ENCODE assay signal across 24 cellular contexts in genomic region chr1:48930011-48930410, GRCh38.
"Had no signal": no experiment of that assay in that cellular context is flagged by ENCODE, and none has a peak within 500 bp of the region (broad histone marks: within the 10 kb centered on the region; RNA-seq: fewer than 3 reads in every experiment).

No MANE protein-coding gene starts in this region.

- H3K4me1 ChIP-seq: left ventricle myocardium inferior, neural progenitor cell, parathyroid adenoma, psoas muscle, tibial nerve, uterus had no signal

- H3K9me3 ChIP-seq: left ventricle myocardium inferior, neutrophil, psoas muscle, tibial nerve, uterus had no signal

- DNase-seq: islet precursor cell; left ventricle myocardium inferior; mesendoderm; naive B cell; natural killer cell; nephron progenitor cell; occipital lobe; psoas muscle; right cardiac atrium; stimulated activated CD4-positive, alpha-beta T cell treated with anti-CD3 and anti-CD28 coated beads, Interleukin-2, amount 100 ng/mL, for 48 hours; stimulated activated CD4-positive, alpha-beta T cell treated with anti-CD3 and anti-CD28 coated beads, Interleukin-4, amount 100 ng/mL, for 4 hours; stimulated activated CD8-positive, alpha-beta memory T cell treated with anti-CD3 and anti-CD28 coated beads, Interleukin-4, amount 100 ng/mL, for 48 hours; stimulated activated naive CD4-positive, alpha-beta T cell treated with Interleukin-2 at 50 U/mL for 16 hours; stimulated activated naive CD8-positive, alpha-beta T cell treated with anti-CD3 and anti-CD28 coated beads, Interleukin-15, amount 100 ng/mL, for 72 hours; substantia nigra; uterus had no signal

- ATAC-seq: natural killer cell; psoas muscle; right cardiac atrium; sciatic nerve; stimulated activated memory B cell treated with anti-CD40 and anti-IgM and Interleukin-4, amounts not matched to agents 10 μg/mL and 1 μg/mL and 100 μg/mL, for 72 hours; stimulated activated naive CD8-positive, alpha-beta T cell treated with anti-CD3 and anti-CD28 coated beads, Interleukin-15, amount 100 ng/mL, for 72 hours had no signal

- H3K36me3 ChIP-seq: left ventricle myocardium inferior, neural progenitor cell, neutrophil, tibial nerve, uterus had no signal

- H3K27ac ChIP-seq: left ventricle myocardium inferior, neural progenitor cell, neutrophil, parathyroid adenoma, psoas muscle, skin epidermis, tibial nerve, uterus had no signal

- H3K4me3 ChIP-seq: left ventricle myocardium inferior, lung, neural progenitor cell, psoas muscle, skin epidermis, tibial nerve, uterus had no signal

- H3K27me3 ChIP-seq: neural progenitor cell, tibial nerve, uterus had no signal
